Comparison of ENCODE assay signal across 2 cellular contexts in the genomic region with DNA sequence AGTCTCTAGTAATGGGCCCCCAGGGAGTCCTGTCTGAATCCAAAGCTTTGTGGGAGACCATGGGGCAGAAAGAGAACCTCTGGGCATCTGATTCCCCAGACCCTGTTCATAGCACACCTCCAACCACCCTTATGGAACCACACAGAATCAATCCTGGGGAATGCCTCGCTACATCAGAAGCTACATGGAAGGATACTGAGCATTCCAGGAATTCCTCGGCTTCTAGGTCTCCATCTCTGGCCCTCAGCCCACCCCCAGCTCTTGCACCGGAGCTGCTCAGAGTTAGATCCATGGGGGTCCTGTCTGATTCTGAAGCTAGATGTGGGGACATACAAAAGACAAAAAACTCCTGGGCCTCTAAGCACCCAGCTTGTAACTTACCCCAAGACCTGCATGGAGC.
A peak's percentile ranks its signal among the peaks of the same experiment; 100 is the strongest.
TF ChIP-seq lines count a peak whose summit lies in the region.

No MANE protein-coding gene starts in this region.

TF ChIP-seq in GM23338, 12 proteins besides CTCF, POLR2A, EP300 and RAD21:
- TF ChIP-seq ZNF331 (CRISPR knock-in tag; IDR thresholded peaks at IDR 0.05; ENCODE audit: low read depth) (no peak), EZH2phosphoT487 (IDR thresholded peaks at IDR 0.05; ENCODE audit: unreplicated experiment) (no peak)
- TF ChIP-seq, protein P1, sequence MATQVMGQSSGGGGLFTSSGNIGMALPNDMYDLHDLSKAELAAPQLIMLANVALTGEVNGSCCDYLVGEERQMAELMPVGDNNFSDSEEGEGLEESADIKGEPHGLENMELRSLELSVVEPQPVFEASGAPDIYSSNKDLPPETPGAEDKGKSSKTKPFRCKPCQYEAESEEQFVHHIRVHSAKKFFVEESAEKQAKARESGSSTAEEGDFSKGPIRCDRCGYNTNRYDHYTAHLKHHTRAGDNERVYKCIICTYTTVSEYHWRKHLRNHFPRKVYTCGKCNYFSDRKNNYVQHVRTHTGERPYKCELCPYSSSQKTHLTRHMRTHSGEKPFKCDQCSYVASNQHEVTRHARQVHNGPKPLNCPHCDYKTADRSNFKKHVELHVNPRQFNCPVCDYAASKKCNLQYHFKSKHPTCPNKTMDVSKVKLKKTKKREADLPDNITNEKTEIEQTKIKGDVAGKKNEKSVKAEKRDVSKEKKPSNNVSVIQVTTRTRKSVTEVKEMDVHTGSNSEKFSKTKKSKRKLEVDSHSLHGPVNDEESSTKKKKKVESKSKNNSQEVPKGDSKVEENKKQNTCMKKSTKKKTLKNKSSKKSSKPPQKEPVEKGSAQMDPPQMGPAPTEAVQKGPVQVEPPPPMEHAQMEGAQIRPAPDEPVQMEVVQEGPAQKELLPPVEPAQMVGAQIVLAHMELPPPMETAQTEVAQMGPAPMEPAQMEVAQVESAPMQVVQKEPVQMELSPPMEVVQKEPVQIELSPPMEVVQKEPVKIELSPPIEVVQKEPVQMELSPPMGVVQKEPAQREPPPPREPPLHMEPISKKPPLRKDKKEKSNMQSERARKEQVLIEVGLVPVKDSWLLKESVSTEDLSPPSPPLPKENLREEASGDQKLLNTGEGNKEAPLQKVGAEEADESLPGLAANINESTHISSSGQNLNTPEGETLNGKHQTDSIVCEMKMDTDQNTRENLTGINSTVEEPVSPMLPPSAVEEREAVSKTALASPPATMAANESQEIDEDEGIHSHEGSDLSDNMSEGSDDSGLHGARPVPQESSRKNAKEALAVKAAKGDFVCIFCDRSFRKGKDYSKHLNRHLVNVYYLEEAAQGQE (IDR thresholded peaks at IDR 0.05; ENCODE audit: unreplicated experiment) = no peak
- TF ChIP-seq, protein P2, sequence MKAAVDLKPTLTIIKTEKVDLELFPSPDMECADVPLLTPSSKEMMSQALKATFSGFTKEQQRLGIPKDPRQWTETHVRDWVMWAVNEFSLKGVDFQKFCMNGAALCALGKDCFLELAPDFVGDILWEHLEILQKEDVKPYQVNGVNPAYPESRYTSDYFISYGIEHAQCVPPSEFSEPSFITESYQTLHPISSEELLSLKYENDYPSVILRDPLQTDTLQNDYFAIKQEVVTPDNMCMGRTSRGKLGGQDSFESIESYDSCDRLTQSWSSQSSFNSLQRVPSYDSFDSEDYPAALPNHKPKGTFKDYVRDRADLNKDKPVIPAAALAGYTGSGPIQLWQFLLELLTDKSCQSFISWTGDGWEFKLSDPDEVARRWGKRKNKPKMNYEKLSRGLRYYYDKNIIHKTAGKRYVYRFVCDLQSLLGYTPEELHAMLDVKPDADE (IDR thresholded peaks at IDR 0.05) = no peak
- TF ChIP-seq, protein P3, sequence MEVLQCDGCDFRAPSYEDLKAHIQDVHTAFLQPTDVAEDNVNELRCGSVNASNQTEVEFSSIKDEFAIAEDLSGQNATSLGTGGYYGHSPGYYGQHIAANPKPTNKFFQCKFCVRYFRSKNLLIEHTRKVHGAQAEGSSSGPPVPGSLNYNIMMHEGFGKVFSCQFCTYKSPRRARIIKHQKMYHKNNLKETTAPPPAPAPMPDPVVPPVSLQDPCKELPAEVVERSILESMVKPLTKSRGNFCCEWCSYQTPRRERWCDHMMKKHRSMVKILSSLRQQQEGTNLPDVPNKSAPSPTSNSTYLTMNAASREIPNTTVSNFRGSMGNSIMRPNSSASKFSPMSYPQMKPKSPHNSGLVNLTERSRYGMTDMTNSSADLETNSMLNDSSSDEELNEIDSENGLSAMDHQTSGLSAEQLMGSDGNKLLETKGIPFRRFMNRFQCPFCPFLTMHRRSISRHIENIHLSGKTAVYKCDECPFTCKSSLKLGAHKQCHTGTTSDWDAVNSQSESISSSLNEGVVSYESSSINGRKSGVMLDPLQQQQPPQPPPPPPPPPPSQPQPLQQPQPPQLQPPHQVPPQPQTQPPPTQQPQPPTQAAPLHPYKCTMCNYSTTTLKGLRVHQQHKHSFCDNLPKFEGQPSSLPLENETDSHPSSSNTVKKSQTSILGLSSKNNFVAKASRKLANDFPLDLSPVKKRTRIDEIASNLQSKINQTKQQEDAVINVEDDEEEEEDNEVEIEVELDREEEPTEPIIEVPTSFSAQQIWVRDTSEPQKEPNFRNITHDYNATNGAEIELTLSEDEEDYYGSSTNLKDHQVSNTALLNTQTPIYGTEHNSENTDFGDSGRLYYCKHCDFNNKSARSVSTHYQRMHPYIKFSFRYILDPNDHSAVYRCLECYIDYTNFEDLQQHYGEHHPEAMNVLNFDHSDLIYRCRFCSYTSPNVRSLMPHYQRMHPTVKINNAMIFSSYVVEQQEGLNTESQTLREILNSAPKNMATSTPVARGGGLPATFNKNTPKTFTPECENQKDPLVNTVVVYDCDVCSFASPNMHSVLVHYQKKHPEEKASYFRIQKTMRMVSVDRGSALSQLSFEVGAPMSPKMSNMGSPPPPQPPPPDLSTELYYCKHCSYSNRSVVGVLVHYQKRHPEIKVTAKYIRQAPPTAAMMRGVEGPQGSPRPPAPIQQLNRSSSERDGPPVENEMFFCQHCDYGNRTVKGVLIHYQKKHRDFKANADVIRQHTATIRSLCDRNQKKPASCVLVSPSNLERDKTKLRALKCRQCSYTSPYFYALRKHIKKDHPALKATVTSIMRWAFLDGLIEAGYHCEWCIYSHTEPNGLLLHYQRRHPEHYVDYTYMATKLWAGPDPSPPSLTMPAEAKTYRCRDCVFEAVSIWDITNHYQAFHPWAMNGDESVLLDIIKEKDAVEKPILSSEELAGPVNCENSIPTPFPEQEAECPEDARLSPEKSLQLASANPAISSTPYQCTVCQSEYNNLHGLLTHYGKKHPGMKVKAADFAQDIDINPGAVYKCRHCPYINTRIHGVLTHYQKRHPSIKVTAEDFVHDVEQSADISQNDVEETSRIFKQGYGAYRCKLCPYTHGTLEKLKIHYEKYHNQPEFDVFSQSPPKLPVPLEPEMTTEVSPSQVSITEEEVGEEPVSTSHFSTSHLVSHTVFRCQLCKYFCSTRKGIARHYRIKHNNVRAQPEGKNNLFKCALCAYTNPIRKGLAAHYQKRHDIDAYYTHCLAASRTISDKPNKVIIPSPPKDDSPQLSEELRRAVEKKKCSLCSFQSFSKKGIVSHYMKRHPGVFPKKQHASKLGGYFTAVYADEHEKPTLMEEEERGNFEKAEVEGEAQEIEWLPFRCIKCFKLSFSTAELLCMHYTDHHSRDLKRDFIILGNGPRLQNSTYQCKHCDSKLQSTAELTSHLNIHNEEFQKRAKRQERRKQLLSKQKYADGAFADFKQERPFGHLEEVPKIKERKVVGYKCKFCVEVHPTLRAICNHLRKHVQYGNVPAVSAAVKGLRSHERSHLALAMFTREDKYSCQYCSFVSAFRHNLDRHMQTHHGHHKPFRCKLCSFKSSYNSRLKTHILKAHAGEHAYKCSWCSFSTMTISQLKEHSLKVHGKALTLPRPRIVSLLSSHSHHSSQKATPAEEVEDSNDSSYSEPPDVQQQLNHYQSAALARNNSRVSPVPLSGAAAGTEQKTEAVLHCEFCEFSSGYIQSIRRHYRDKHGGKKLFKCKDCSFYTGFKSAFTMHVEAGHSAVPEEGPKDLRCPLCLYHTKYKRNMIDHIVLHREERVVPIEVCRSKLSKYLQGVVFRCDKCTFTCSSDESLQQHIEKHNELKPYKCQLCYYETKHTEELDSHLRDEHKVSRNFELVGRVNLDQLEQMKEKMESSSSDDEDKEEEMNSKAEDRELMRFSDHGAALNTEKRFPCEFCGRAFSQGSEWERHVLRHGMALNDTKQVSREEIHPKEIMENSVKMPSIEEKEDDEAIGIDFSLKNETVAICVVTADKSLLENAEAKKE (CRISPR knock-in tag; IDR thresholded peaks at IDR 0.05) = no peak; the same call in 1 of the 2 replicates

TF ChIP-seq in SK-N-SH, 30 proteins besides CTCF, POLR2A, EP300 and RAD21:
- TF ChIP-seq RCOR1 (IDR thresholded peaks at IDR 0.05; ENCODE audit: low read length) = no peak
- TF ChIP-seq TEAD4 (IDR thresholded peaks at IDR 0.05; ENCODE audit: borderline replicate concordance, insufficient read depth) = 0 out of 2 replicates have a peak, but pooled peaks have one; percentile 30
